Comparison of ENCODE assay signal across 1 cellular context in the genomic region with DNA sequence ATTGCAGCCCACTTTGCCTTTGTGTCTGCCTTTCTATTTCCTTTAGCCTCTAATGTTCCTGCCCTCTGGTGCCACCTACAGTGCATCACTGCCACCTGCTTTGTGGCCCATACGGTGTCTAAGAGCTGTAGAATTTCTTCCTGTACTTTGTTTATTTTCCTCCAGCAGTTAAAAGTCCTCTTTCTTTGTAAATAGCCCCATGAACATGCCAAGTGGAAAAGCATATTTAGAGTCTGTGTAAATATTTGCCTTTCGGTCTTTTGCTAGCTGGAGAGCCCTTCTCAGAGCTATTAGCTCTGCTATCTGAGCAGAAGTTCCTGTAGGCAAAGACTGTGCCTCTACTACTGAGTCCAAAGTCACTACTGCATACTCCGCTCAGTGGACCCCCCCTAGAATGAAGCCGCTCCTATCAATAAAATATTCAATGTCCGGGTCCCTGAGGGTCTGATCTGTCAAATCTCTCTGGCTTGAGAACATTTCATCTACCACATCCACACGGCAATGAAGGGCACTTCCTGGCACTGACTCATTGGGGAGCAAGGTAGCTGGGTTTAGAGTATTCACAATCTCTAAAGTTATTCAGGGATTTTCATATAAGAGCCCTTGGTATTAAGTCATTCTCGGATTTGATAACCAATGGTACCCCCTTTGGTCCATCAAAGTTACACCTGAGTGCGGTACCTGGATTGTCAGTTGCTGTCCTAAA.
TF ChIP-seq lines count a peak whose summit lies in the region.

No MANE protein-coding gene starts in this region.

TF ChIP-seq in HepG2, 621 proteins besides CTCF, POLR2A, EP300 and RAD21 (continued from another document and continues in another):
- TF ChIP-seq ZBTB39 (CRISPR knock-in tag; IDR thresholded peaks at IDR 0.05) (peak; percentile 43; the same call in 1 of the 2 replicates), ZNF629 (CRISPR knock-in tag; conservative IDR thresholded peaks at IDR 0.05) (peak; percentile 60), ZFP36 (IDR thresholded peaks at IDR 0.05; ENCODE audit: borderline replicate concordance, low read depth, low read length, partially characterized antibody) (peak; percentile 44), ZNF264 (CRISPR knock-in tag; IDR thresholded peaks at IDR 0.05) (peak; percentile 66; the same call in 1 of the 2 replicates), MED8 (CRISPR knock-in tag; IDR thresholded peaks at IDR 0.05; ENCODE audit: insufficient replicate concordance) (peak; percentile 91), MTA3 (CRISPR knock-in tag; IDR thresholded peaks at IDR 0.05) (no peak), ZFP90 (CRISPR knock-in tag; IDR thresholded peaks at IDR 0.05; ENCODE audit: borderline replicate concordance) (peak; percentile 25; the same call in 1 of the 2 replicates), FOXK1 (CRISPR knock-in tag; IDR thresholded peaks at IDR 0.05; ENCODE audit: borderline replicate concordance, low read depth) (peak; percentile 85), CAMTA2 (CRISPR knock-in tag; IDR thresholded peaks at IDR 0.05; ENCODE audit: borderline replicate concordance) (no peak), MAX (IDR thresholded peaks at IDR 0.05) (peak; percentile 72; the same call in 1 of the 2 replicates), PRMT3 (CRISPR knock-in tag; IDR thresholded peaks at IDR 0.05; ENCODE audit: borderline replicate concordance, low read depth) (peak; percentile 62; the same call in 1 of the 2 replicates), HHEX (CRISPR knock-in tag; IDR thresholded peaks at IDR 0.05) (peak; percentile 79), NCOA2 (CRISPR knock-in tag; IDR thresholded peaks at IDR 0.05) (peak; percentile 95), MZF1 (CRISPR knock-in tag; IDR thresholded peaks at IDR 0.05; ENCODE audit: borderline replicate concordance) (0 out of 2 replicates have a peak, but pooled peaks have one; percentile 34), NONO (IDR thresholded peaks at IDR 0.05) (no peak), NONO (CRISPR knock-in tag; conservative IDR thresholded peaks at IDR 0.05) (peak; percentile 66; the same call in 1 of the 2 replicates), ETV6 (CRISPR knock-in tag; conservative IDR thresholded peaks at IDR 0.05) (no peak), RXRA (CRISPR knock-in tag; IDR thresholded peaks at IDR 0.05) (peak; percentile 7; the same call in 1 of the 2 replicates), HDAC1 (CRISPR knock-in tag; IDR thresholded peaks at IDR 0.05) (peak; percentile 68), ZNF703 (CRISPR knock-in tag; IDR thresholded peaks at IDR 0.05; ENCODE audit: borderline replicate concordance) (no peak), ARNT2 (CRISPR knock-in tag; IDR thresholded peaks at IDR 0.05; ENCODE audit: low read depth) (no peak; the same call in 1 of the 2 replicates), SOX6 (IDR thresholded peaks at IDR 0.05) (no peak), SOX6 (CRISPR knock-in tag; IDR thresholded peaks at IDR 0.05) (peak; percentile 93), HNF4A (CRISPR knock-in tag; IDR thresholded peaks at IDR 0.05) (peak; percentile 93), KDM1A (CRISPR knock-in tag; IDR thresholded peaks at IDR 0.05) (0 out of 2 replicates have a peak, but pooled peaks have one; percentile 61), SNAPC2 (CRISPR knock-in tag; IDR thresholded peaks at IDR 0.05) (peak; percentile 70; the same call in 1 of the 2 replicates), ZNF281 (CRISPR knock-in tag; IDR thresholded peaks at IDR 0.05; ENCODE audit: borderline replicate concordance) (peak; percentile 32; the same call in 1 of the 2 replicates), AGO1 (IDR thresholded peaks at IDR 0.05; ENCODE audit: low read depth, low read length, poor library complexity, severe bottlenecking) (no peak), ZMYM3 (CRISPR knock-in tag; IDR thresholded peaks at IDR 0.05) (peak; percentile 61; the same call in 1 of the 2 replicates), ASH2L (IDR thresholded peaks at IDR 0.05; ENCODE audit: insufficient read length, low read depth, low read length) (peak; percentile 72), NFIB (CRISPR knock-in tag; IDR thresholded peaks at IDR 0.05; ENCODE audit: borderline replicate concordance) (no peak), HNRNPH1 (optimal IDR thresholded peaks at IDR 0.05; ENCODE audit: low read depth, low read length) (no peak), ZNF746 (CRISPR knock-in tag; IDR thresholded peaks at IDR 0.05) (peak; percentile 5; the same call in 1 of the 2 replicates), MIER3 (CRISPR knock-in tag; IDR thresholded peaks at IDR 0.05; ENCODE audit: borderline replicate concordance) (peak; percentile 71; the same call in 1 of the 2 replicates), HMG20B (CRISPR knock-in tag; conservative IDR thresholded peaks at IDR 0.05) (peak; percentile 68), HOXD1 (CRISPR knock-in tag; IDR thresholded peaks at IDR 0.05) (0 out of 2 replicates have a peak, but pooled peaks have one; percentile 66), ARHGAP35 (CRISPR knock-in tag; IDR thresholded peaks at IDR 0.05; ENCODE audit: borderline replicate concordance) (no peak; the same call in 1 of the 2 replicates), MLLT10 (CRISPR knock-in tag; IDR thresholded peaks at IDR 0.05) (no peak), EEA1 (CRISPR knock-in tag; IDR thresholded peaks at IDR 0.05; ENCODE audit: borderline replicate concordance) (no peak), KLF16 (CRISPR knock-in tag; IDR thresholded peaks at IDR 0.05) (peak in 1 of 2 experiments; percentile 64; a peak in 2 of 4 replicates), TCF7L2 (IDR thresholded peaks at IDR 0.05; ENCODE audit: low read depth, low read length) (no peak), ZFX (CRISPR knock-in tag; IDR thresholded peaks at IDR 0.05; ENCODE audit: low read depth) (peak; percentile 34; the same call in 1 of the 2 replicates), ZNF558 (CRISPR knock-in tag; IDR thresholded peaks at IDR 0.05; ENCODE audit: borderline replicate concordance) (no peak), FOXA3 (CRISPR knock-in tag; IDR thresholded peaks at IDR 0.05) (peak; percentile 98), ZNF556 (CRISPR knock-in tag; IDR thresholded peaks at IDR 0.05; ENCODE audit: borderline replicate concordance) (0 out of 2 replicates have a peak, but pooled peaks have one; percentile 44), DNMT1 (CRISPR knock-in tag; IDR thresholded peaks at IDR 0.05) (no peak), ZMAT3 (CRISPR knock-in tag; conservative IDR thresholded peaks at IDR 0.05) (no peak)
- TF ChIP-seq, protein P1, sequence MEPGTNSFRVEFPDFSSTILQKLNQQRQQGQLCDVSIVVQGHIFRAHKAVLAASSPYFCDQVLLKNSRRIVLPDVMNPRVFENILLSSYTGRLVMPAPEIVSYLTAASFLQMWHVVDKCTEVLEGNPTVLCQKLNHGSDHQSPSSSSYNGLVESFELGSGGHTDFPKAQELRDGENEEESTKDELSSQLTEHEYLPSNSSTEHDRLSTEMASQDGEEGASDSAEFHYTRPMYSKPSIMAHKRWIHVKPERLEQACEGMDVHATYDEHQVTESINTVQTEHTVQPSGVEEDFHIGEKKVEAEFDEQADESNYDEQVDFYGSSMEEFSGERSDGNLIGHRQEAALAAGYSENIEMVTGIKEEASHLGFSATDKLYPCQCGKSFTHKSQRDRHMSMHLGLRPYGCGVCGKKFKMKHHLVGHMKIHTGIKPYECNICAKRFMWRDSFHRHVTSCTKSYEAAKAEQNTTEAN (CRISPR knock-in tag; conservative IDR thresholded peaks at IDR 0.05) = peak; percentile 72; the same call in 1 of the 2 replicates
- TF ChIP-seq, protein P2, sequence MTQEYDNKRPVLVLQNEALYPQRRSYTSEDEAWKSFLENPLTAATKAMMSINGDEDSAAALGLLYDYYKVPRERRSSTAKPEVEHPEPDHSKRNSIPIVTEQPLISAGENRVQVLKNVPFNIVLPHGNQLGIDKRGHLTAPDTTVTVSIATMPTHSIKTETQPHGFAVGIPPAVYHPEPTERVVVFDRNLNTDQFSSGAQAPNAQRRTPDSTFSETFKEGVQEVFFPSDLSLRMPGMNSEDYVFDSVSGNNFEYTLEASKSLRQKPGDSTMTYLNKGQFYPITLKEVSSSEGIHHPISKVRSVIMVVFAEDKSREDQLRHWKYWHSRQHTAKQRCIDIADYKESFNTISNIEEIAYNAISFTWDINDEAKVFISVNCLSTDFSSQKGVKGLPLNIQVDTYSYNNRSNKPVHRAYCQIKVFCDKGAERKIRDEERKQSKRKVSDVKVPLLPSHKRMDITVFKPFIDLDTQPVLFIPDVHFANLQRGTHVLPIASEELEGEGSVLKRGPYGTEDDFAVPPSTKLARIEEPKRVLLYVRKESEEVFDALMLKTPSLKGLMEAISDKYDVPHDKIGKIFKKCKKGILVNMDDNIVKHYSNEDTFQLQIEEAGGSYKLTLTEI (CRISPR knock-in tag; conservative IDR thresholded peaks at IDR 0.05) = no peak
- TF ChIP-seq, protein P3, sequence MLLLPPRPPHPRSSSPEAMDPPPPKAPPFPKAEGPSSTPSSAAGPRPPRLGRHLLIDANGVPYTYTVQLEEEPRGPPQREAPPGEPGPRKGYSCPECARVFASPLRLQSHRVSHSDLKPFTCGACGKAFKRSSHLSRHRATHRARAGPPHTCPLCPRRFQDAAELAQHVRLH (CRISPR knock-in tag; IDR thresholded peaks at IDR 0.05; ENCODE audit: borderline replicate concordance, low read depth) = peak; percentile 96
- TF ChIP-seq, protein P4, sequence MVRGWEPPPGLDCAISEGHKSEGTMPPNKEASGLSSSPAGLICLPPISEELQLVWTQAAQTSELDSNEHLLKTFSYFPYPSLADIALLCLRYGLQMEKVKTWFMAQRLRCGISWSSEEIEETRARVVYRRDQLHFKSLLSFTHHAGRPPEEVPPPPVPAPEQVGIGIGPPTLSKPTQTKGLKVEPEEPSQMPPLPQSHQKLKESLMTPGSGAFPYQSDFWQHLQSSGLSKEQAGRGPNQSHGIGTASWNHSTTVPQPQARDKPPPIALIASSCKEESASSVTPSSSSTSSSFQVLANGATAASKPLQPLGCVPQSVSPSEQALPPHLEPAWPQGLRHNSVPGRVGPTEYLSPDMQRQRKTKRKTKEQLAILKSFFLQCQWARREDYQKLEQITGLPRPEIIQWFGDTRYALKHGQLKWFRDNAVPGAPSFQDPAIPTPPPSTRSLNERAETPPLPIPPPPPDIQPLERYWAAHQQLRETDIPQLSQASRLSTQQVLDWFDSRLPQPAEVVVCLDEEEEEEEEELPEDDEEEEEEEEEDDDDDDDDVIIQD (CRISPR knock-in tag; IDR thresholded peaks at IDR 0.05; ENCODE audit: low read depth) = peak; percentile 99
- TF ChIP-seq, protein P5, sequence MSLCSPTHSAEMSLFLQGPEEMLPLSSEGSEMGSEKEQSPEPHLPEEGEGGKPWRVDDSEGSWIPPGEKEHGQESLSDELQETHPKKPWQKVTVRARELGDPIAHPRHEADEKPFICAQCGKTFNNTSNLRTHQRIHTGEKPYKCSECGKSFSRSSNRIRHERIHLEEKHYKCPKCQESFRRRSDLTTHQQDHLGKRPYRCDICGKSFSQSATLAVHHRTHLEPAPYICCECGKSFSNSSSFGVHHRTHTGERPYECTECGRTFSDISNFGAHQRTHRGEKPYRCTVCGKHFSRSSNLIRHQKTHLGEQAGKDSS (CRISPR knock-in tag; IDR thresholded peaks at IDR 0.05; ENCODE audit: borderline replicate concordance, low read depth) = peak; percentile 54; the same call in 1 of the 2 replicates
